Comparison of ENCODE assay signal across 1 cellular context in the genomic region with DNA sequence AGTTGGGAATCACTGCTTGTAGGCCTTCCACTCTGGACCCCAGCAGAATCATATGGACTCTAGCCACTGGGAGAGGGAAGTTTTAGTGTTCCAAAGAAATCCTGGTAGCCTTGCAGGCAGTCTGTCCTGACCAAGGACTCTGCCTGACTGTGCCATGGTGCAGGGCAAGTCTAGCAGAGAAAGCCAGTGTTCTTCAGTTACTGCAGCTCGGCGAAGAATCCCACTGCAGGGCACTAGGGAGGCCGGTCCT.
TF ChIP-seq lines count a peak whose summit lies in the region.

No MANE protein-coding gene starts in this region.

TF ChIP-seq in HepG2, 621 proteins besides CTCF, POLR2A, EP300 and RAD21 (continued from another document):
- TF ChIP-seq, protein P1, sequence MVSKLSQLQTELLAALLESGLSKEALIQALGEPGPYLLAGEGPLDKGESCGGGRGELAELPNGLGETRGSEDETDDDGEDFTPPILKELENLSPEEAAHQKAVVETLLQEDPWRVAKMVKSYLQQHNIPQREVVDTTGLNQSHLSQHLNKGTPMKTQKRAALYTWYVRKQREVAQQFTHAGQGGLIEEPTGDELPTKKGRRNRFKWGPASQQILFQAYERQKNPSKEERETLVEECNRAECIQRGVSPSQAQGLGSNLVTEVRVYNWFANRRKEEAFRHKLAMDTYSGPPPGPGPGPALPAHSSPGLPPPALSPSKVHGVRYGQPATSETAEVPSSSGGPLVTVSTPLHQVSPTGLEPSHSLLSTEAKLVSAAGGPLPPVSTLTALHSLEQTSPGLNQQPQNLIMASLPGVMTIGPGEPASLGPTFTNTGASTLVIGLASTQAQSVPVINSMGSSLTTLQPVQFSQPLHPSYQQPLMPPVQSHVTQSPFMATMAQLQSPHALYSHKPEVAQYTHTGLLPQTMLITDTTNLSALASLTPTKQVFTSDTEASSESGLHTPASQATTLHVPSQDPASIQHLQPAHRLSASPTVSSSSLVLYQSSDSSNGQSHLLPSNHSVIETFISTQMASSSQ (IDR thresholded peaks at IDR 0.05; ENCODE audit: low read depth), result no peak
- TF ChIP-seq, protein P1 (CRISPR knock-in tag; IDR thresholded peaks at IDR 0.05; ENCODE audit: borderline replicate concordance), result no peak
- TF ChIP-seq IKZF4 (CRISPR knock-in tag; IDR thresholded peaks at IDR 0.05; ENCODE audit: borderline replicate concordance, low read depth, not compliant biosample characterization), result no peak
- no peak for TF ChIP-seq PHB2 (IDR thresholded peaks at IDR 0.05; ENCODE audit: partially characterized antibody)
